In genomic region chr14:88185843-88186242, GRCh38 we compare ENCODE assay signal across 29 cellular contexts.
"Had no signal": no experiment of that assay in that cellular context is flagged by ENCODE, and none has a peak within 500 bp of the region (broad histone marks: within the 10 kb centered on the region; RNA-seq: fewer than 3 reads in every experiment).

No MANE protein-coding gene starts in this region.

- H3K36me3 Mint-ChIP-seq: naive thymus-derived CD4-positive, alpha-beta T cell; natural killer cell; stimulated activated effector memory CD8-positive, alpha-beta T cell treated with anti-CD3 and anti-CD28 coated beads, Interleukin-12 subunit alpha, Interleukin-12 subunit beta, amount 100 ng/mL, for 72 hours; stimulated activated naive B cell treated with anti-CD40 and anti-IgM and Interleukin-4, amounts not matched to agents 10 μg/mL and 1 μg/mL and 100 μg/mL, for 72 hours had no signal

- H3K27ac Mint-ChIP-seq: naive thymus-derived CD4-positive, alpha-beta T cell; natural killer cell; nephron; neural progenitor cell; progenitor cell of endocrine pancreas; stimulated activated effector memory CD8-positive, alpha-beta T cell treated with anti-CD3 and anti-CD28 coated beads, Interleukin-12 subunit alpha, Interleukin-12 subunit beta, amount 100 ng/mL, for 72 hours; stimulated activated naive B cell treated with anti-CD40 and anti-IgM and Interleukin-4, amounts not matched to agents 10 μg/mL and 1 μg/mL and 100 μg/mL, for 72 hours; stimulated activated naive CD8-positive, alpha-beta T cell treated with anti-CD3 and anti-CD28 coated beads, Interleukin-15, Interleukin-2, amounts not matched to agents 100 ng/mL and 50 ng/mL, for 24 hours had no signal

- DNase-seq: naive thymus-derived CD4-positive, alpha-beta T cell; natural killer cell; nucleus accumbens; ovary; psoas muscle; right cardiac atrium; right lobe of liver; sigmoid colon; small intestine; stimulated activated CD4-positive, alpha-beta T cell treated with anti-CD3 and anti-CD28 coated beads, Interleukin-15, amount 100 ng/mL, for 24 hours; stimulated activated CD4-positive, alpha-beta T cell treated with anti-CD3 and anti-CD28 coated beads, Interleukin-2, amount 100 ng/mL, for 24 hours; stimulated activated CD4-positive, alpha-beta T cell treated with anti-CD3 and anti-CD28 coated beads, Interleukin-2, amount 100 ng/mL, for 48 hours; stimulated activated CD4-positive, alpha-beta T cell treated with anti-CD3 and anti-CD28 coated beads, Interleukin-4, amount 100 ng/mL, for 24 hours; stimulated activated naive B cell treated with anti-CD40 and anti-IgM and Interleukin-4, amounts not matched to agents 10 μg/mL and 1 μg/mL and 100 μg/mL, for 72 hours; stimulated activated naive CD4-positive, alpha-beta T cell treated with Interleukin-2 at 50 U/mL for 16 hours; stomach; thyroid gland; trophoblast cell had no signal

- H3K9me3 ChIP-seq: neutrophil, ovary, psoas muscle, right lobe of liver, sigmoid colon, stomach, thoracic aorta, thyroid gland, tibial nerve, upper lobe of left lung, vagina had no signal

- H3K4me3 ChIP-seq: neural progenitor cell, ovary, psoas muscle, right lobe of liver, sigmoid colon, stomach, thoracic aorta, thyroid gland, tibial nerve, upper lobe of left lung, vagina had no signal

- ATAC-seq: naive thymus-derived CD4-positive, alpha-beta T cell; natural killer cell; psoas muscle; right cardiac atrium; right lobe of liver; stimulated activated effector memory CD8-positive, alpha-beta T cell treated with anti-CD3 and anti-CD28 coated beads, Interleukin-12 subunit alpha, Interleukin-12 subunit beta, amount 100 ng/mL, for 72 hours; stimulated activated naive B cell treated with anti-CD40 and anti-IgM and Interleukin-4, amounts not matched to agents 10 μg/mL and 1 μg/mL and 100 μg/mL, for 72 hours had no signal

- H3K9ac ChIP-seq: neural progenitor cell, parathyroid adenoma had no signal

- H2AFZ ChIP-seq: neural progenitor cell, parathyroid adenoma had no signal

- H3K4me2 ChIP-seq: neural progenitor cell had no signal

- H3K27me3 ChIP-seq: neural progenitor cell, neutrophil, ovary, right lobe of liver, sigmoid colon, stomach, thyroid gland, tibial nerve, upper lobe of left lung, vagina had no signal

- H3K36me3 ChIP-seq: neural progenitor cell, neutrophil, ovary, right lobe of liver, sigmoid colon, stomach, thoracic aorta, thyroid gland, tibial nerve, upper lobe of left lung, vagina had no signal

- H3K4me3 Mint-ChIP-seq: naive thymus-derived CD4-positive, alpha-beta T cell; natural killer cell; nephron; neural progenitor cell; stimulated activated effector memory CD8-positive, alpha-beta T cell treated with anti-CD3 and anti-CD28 coated beads, Interleukin-12 subunit alpha, Interleukin-12 subunit beta, amount 100 ng/mL, for 72 hours; stimulated activated naive B cell treated with anti-CD40 and anti-IgM and Interleukin-4, amounts not matched to agents 10 μg/mL and 1 μg/mL and 100 μg/mL, for 72 hours; stimulated activated naive CD8-positive, alpha-beta T cell treated with anti-CD3 and anti-CD28 coated beads, Interleukin-15, Interleukin-2, amounts not matched to agents 100 ng/mL and 50 ng/mL, for 24 hours had no signal

- H3K4me1 ChIP-seq: parathyroid adenoma, psoas muscle had no signal

- H3K27ac ChIP-seq: neural progenitor cell, neutrophil, ovary, parathyroid adenoma, psoas muscle, right lobe of liver, sigmoid colon, stomach, thoracic aorta, thyroid gland, tibial nerve, upper lobe of left lung, vagina had no signal

- H3K9me3 Mint-ChIP-seq: naive thymus-derived CD4-positive, alpha-beta T cell; natural killer cell; nephron; neural progenitor cell; stimulated activated effector memory CD8-positive, alpha-beta T cell treated with anti-CD3 and anti-CD28 coated beads, Interleukin-12 subunit alpha, Interleukin-12 subunit beta, amount 100 ng/mL, for 72 hours; stimulated activated naive B cell treated with anti-CD40 and anti-IgM and Interleukin-4, amounts not matched to agents 10 μg/mL and 1 μg/mL and 100 μg/mL, for 72 hours; stimulated activated naive CD8-positive, alpha-beta T cell treated with anti-CD3 and anti-CD28 coated beads, Interleukin-15, Interleukin-2, amounts not matched to agents 100 ng/mL and 50 ng/mL, for 24 hours had no signal
